Comparison of ENCODE assay signal across 11 cellular contexts in the genomic region with DNA sequence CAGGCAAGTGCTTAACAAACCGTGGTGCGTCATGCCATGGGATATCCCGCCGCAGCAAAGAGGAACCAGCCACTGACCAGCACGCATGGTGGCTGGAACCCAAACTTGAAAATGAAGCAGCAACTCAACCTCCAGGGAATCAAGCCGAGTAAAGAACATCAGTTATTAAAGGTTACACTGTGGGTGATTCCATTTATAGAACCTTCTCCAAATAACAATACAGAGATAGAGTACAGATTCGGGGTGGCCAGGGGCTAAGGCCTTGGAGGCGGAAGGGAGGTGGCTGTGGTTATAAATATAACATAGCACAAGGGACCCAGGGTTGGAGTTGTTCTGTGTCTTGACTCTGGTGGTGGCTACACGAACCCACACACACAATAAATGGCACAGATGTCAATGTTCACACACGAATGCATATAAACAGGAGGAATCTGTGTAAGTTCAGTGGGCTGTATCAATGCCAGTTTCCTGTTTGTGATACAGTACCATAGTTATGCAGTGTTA.
DNase-seq lines count a peak whose midpoint lies in the region; ATAC-seq and TF ChIP-seq lines count a peak whose summit lies in the region.
"Had no signal": no experiment of that assay in that cellular context is flagged by ENCODE, and none has a peak within 500 bp of the region (broad histone marks: within the 10 kb centered on the region; RNA-seq: fewer than 3 reads in every experiment).

No MANE protein-coding gene starts in this region.

- H3K27me3 ChIP-seq in hepatocyte = no peaks in the 10 kb centered on the region

- 91% methylated on average over 10 of the region's 10 CpGs for WGBS in hepatocyte (ENCODE audit: low lambda C conversion rate, missing lambda C conversion rate)

- H3K36me3 ChIP-seq in hepatocyte (replicated peaks; ENCODE audit: insufficient read depth, low read depth) = no peaks in the 10 kb centered on the region

- no peak overlapping the region for H2AFZ ChIP-seq in hepatocyte

- no peak for TF ChIP-seq CTCF in hepatocyte (IDR thresholded peaks at IDR 0.05; ENCODE audit: poor library complexity)

- no peaks in the 10 kb centered on the region for H3K9me2 ChIP-seq in hepatocyte (replicated peaks; ENCODE audit: insufficient read depth)

- no peaks in the 10 kb centered on the region for H3K79me2 ChIP-seq in hepatocyte

- peak; percentile 25 to 36 for ATAC-seq in activated CD4-positive, CD25-positive, alpha-beta regulatory T cell treated with anti-CD3 and anti-CD28 coated beads, Interleukin-2, amount 50 U/mL, for 24 hours
- ATAC-seq in HG02623 (IDR thresholded peaks at IDR 0.05; ENCODE audit: unreplicated experiment) (peak; percentile 69), HG03521 (IDR thresholded peaks at IDR 0.05; ENCODE audit: unreplicated experiment) (peak; percentile 62)

- H3K4me2 ChIP-seq in hepatocyte = no peak overlapping the region

- no peaks in the 10 kb centered on the region for H3K9me3 ChIP-seq in hepatocyte (ENCODE audit: low read depth)

- H3K27ac ChIP-seq in hepatocyte = no peak overlapping the region
- H3K27ac ChIP-seq: 22Rv1 had no signal

- H4K20me1 ChIP-seq in hepatocyte (ENCODE audit: insufficient read depth, poor library complexity, severe bottlenecking) = no peaks in the 10 kb centered on the region

- no peak for DNase-seq in activated CD4-positive, CD25-positive, alpha-beta regulatory T cell treated with anti-CD3 and anti-CD28 coated beads, Interleukin-2, amount 50 U/mL, for 72 hours
- DNase-seq in retina = peak; percentile 52
- no peak for DNase-seq in OCI-M1 (lab: John Stamatoyannopoulos, UW)
- no peak for DNase-seq in cerebellar cortex (ENCODE audit: low spot score)
- DNase-seq in hepatocyte (ENCODE audit: low spot score) = no peak
- DNase-seq: activated naive CD4-positive, alpha-beta T cell treated with anti-CD3 and anti-CD28 coated beads, Interleukin-2, amount 10 ng/mL, durations not matched to agents 7 days and 5 days; NCI-H82 had no signal

- no peaks in the 10 kb centered on the region for H3K4me1 ChIP-seq in hepatocyte (ENCODE audit: insufficient read depth)

- no peak overlapping the region for H3K4me3 ChIP-seq in hepatocyte
